ENCODE assay signal across 21 cellular contexts in genomic region chr19:29566496-29567054, GRCh38. TPM values are rescaled to one million over a fixed set of nuclear protein-coding genes. Genes with fewer than 3 reads are reported as not detected.
DNase-seq lines count a peak whose midpoint lies in the region; ATAC-seq and TF ChIP-seq lines count a peak whose summit lies in the region.
"Had no signal": no experiment of that assay in that cellular context is flagged by ENCODE, and none has a peak within 500 bp of the region (broad histone marks: within the 10 kb centered on the region; RNA-seq: fewer than 3 reads in every experiment).

No MANE protein-coding gene starts in this region.

- H3K23ac ChIP-seq in neuronal stem cell (ENCODE audit: low read depth, low read length, poor library complexity): peak overlapping the region; percentile 80

- no CpG with 5 or more reads among the region's 3 CpGs for WGBS in neuronal stem cell (ENCODE audit: extremely low coverage in 2 of 2, insufficient read length in 2 of 2, insufficient replicate concordance in 1 of 2), 2 donors

- H4K8ac ChIP-seq in neuronal stem cell (ENCODE audit: low read depth, low read length): peak overlapping the region; percentile 72

- DNase-seq in activated CD8-positive, alpha-beta memory T cell treated with anti-CD3 and anti-CD28 coated beads for 24 hours: peak; percentile 50
- no peak for DNase-seq in activated CD8-positive, alpha-beta memory T cell treated with anti-CD3 and anti-CD28 coated beads, Interleukin-2, amount 10 ng/mL, durations not matched to agents 7 days and 5 days
- DNase-seq in coronary artery (ENCODE audit: low spot score): peak; percentile 47
- DNase-seq in neuronal stem cell (ENCODE audit: low spot score): no peak
- DNase-seq in omental fat pad (ENCODE audit: low spot score): no peak
- no peak for DNase-seq in uterus
- DNase-seq: 8988T; CD4-positive, alpha-beta memory T cell; DMS153; DMS79; GDM1; GOT3; H9 had no signal

- H3K9me3 Mint-ChIP-seq in activated CD8-positive, alpha-beta memory T cell treated with anti-CD3 and anti-CD28 coated beads, Interleukin-2, amount 10 ng/mL, durations not matched to agents 7 days and 5 days (ENCODE audit: low read depth): no peaks in the 10 kb centered on the region
- H3K9me3 Mint-ChIP-seq: H9 had no signal

- TF ChIP-seq POLR2A in uterus (IDR thresholded peaks at IDR 0.05): no peak

- H3K4ac ChIP-seq in neuronal stem cell (ENCODE audit: low read length): no peak overlapping the region

- intact Hi-C loops in uterus (cut with DNase I; ENCODE audit: low total_unique reads): no loop called here

- no peaks in the 10 kb centered on the region for H3K36me3 ChIP-seq in HEK293 (ENCODE audit: control insufficient read depth in 2 of 2, insufficient read depth in 1 of 2, low read length in 2 of 2)
- H3K36me3 ChIP-seq in neuronal stem cell (replicated peaks in 1 of 2; ENCODE audit: control insufficient read depth in 2 of 2, insufficient read depth in 2 of 2, low read length in 2 of 2): no peaks in the 10 kb centered on the region
- no peaks in the 10 kb centered on the region for H3K36me3 ChIP-seq in uterus
- H3K36me3 ChIP-seq: BLaER1 had no signal

- no peak overlapping the region for H2AFZ ChIP-seq in neuronal stem cell (ENCODE audit: low read length)

- no peaks in the 10 kb centered on the region; the same call in none of the 2 replicates for H3K9me3 ChIP-seq in HEK293 (ENCODE audit: control insufficient read depth, insufficient read depth, low read depth, low read length)
- no peaks in the 10 kb centered on the region for H3K9me3 ChIP-seq in neuronal stem cell (replicated peaks in 1 of 2; ENCODE audit: control insufficient read depth in 2 of 2, insufficient read depth in 1 of 2, low read depth in 1 of 2, low read length in 2 of 2)
- H3K9me3 ChIP-seq in uterus: no peaks in the 10 kb centered on the region
- H3K9me3 ChIP-seq: BLaER1 had no signal

- no peak overlapping the region for H2BK12ac ChIP-seq in neuronal stem cell (ENCODE audit: low read length)

- peak overlapping the region; percentile 51 for H3K18ac ChIP-seq in neuronal stem cell (ENCODE audit: low read length)

- H4K91ac ChIP-seq in neuronal stem cell (ENCODE audit: low read depth, low read length, poor library complexity): no peak overlapping the region

- TF ChIP-seq CTCF in HEK293 (tag by site-specific recombination; IDR thresholded peaks at IDR 0.05) (no peak), coronary artery (IDR thresholded peaks at IDR 0.05) (no peak), omental fat pad (IDR thresholded peaks at IDR 0.05) (no peak), uterus (IDR thresholded peaks at IDR 0.05) (no peak)

- no peak overlapping the region for H2BK5ac ChIP-seq in neuronal stem cell (ENCODE audit: low read length)

- no peak overlapping the region for H3K14ac ChIP-seq in neuronal stem cell (ENCODE audit: low read length)

- H3K27ac Mint-ChIP-seq in activated CD8-positive, alpha-beta memory T cell treated with anti-CD3 and anti-CD28 coated beads, Interleukin-2, amount 10 ng/mL, durations not matched to agents 7 days and 5 days: no peak overlapping the region
- H3K27ac Mint-ChIP-seq: CD4-positive, alpha-beta memory T cell; H9 had no signal

- H3K4me1 ChIP-seq in HEK293 (ENCODE audit: control insufficient read depth, insufficient read depth, low read length) (0 out of 2 replicates have a peak, but pooled peaks cover 6% of the 10 kb centered on the region), neuronal stem cell (ENCODE audit: control insufficient read depth in 2 of 2, insufficient read depth in 1 of 2, low read depth in 1 of 2, low read length in 2 of 2) (peaks cover 0 to 6% of the 10 kb centered on the region in 2 donors), uterus (no peaks in the 10 kb centered on the region)
- H3K4me1 ChIP-seq: BLaER1 had no signal

- CTCF ChIA-PET in activated CD8-positive, alpha-beta memory T cell treated with anti-CD3 and anti-CD28 coated beads, Interleukin-2, amount 10 ng/mL, durations not matched to agents 7 days and 5 days (lab: Charles Lee): no interaction called here
- CTCF ChIA-PET in HEK293 (lab: Yijun Ruan, JAX): interaction anchor here (0.6 to 1.5 kb wide), 2 partner anchors 9 to 14 kb away, joined by 3 to 9 read pairs; no protein-coding TSS in a partner anchor

- no peak overlapping the region for H2BK15ac ChIP-seq in neuronal stem cell (ENCODE audit: low read length)

- H3K27me3 ChIP-seq in neuronal stem cell (ENCODE audit: control insufficient read depth in 3 of 3, insufficient read depth in 3 of 3, low read depth in 1 of 3, low read length in 3 of 3) (peaks cover 0 to 43% (median 0%) of the 10 kb centered on the region in 3 experiments), uterus (peaks cover 0 to 3% of the 10 kb centered on the region in 2 donors)
- H3K27me3 ChIP-seq: BLaER1 had no signal

- POLR2A ChIA-PET in HEK293 (lab: Yijun Ruan, JAX): no interaction called here

- no peaks in the 10 kb centered on the region for H3K79me1 ChIP-seq in neuronal stem cell (ENCODE audit: low read depth, low read length)

- peaks cover 38% of the 10 kb centered on the region for H3K27me3 Mint-ChIP-seq in activated CD8-positive, alpha-beta memory T cell treated with anti-CD3 and anti-CD28 coated beads, Interleukin-2, amount 10 ng/mL, durations not matched to agents 7 days and 5 days

- no peak overlapping the region for H3K4me3 Mint-ChIP-seq in activated CD8-positive, alpha-beta memory T cell treated with anti-CD3 and anti-CD28 coated beads, Interleukin-2, amount 10 ng/mL, durations not matched to agents 7 days and 5 days
- H3K4me3 Mint-ChIP-seq: CD14-positive monocyte; CD4-positive, alpha-beta memory T cell; H9 had no signal

- H3K9ac ChIP-seq in neuronal stem cell (ENCODE audit: low read depth, low read length, poor library complexity): peak overlapping the region; percentile 50
- H3K9ac ChIP-seq: BLaER1 had no signal

- peaks cover 7% of the 10 kb centered on the region for H3K4me1 Mint-ChIP-seq in activated CD8-positive, alpha-beta memory T cell treated with anti-CD3 and anti-CD28 coated beads, Interleukin-2, amount 10 ng/mL, durations not matched to agents 7 days and 5 days
- H3K4me1 Mint-ChIP-seq: CD14-positive monocyte had no signal

- H3K4me3 ChIP-seq in HEK293 (ENCODE audit: low read depth, low read length): no peak overlapping the region
- no peak overlapping the region for H3K4me3 ChIP-seq in coronary artery
- no peak overlapping the region for H3K4me3 ChIP-seq in neuronal stem cell (ENCODE audit: low read length in 2 of 2)
- no peak overlapping the region for H3K4me3 ChIP-seq in uterus
- H3K4me3 ChIP-seq: BLaER1 had no signal

- H2AK5ac ChIP-seq in neuronal stem cell (ENCODE audit: low read depth, low read length): no peak overlapping the region

- no peak overlapping the region for H2BK120ac ChIP-seq in neuronal stem cell (ENCODE audit: low read depth, low read length)

- no peak for ATAC-seq in activated CD8-positive, alpha-beta memory T cell treated with anti-CD3 and anti-CD28 coated beads, Interleukin-2, amount 10 ng/mL, durations not matched to agents 7 days and 5 days
- ATAC-seq in omental fat pad (ENCODE audit: low FRiP score): no peak
- ATAC-seq in HG02642 (IDR thresholded peaks at IDR 0.05; ENCODE audit: poor library complexity, unreplicated experiment): no peak

- no peak overlapping the region for H3K27ac ChIP-seq in HEK293 (ENCODE audit: extremely low read depth, low read depth, low read length)
- H3K27ac ChIP-seq in coronary artery: no peak overlapping the region
- H3K27ac ChIP-seq in neuronal stem cell (replicated peaks; ENCODE audit: low read length): no peak overlapping the region
- H3K27ac ChIP-seq in uterus: no peak overlapping the region
- H3K27ac ChIP-seq: BLaER1 had no signal

- no peaks in the 10 kb centered on the region for H3K36me3 Mint-ChIP-seq in activated CD8-positive, alpha-beta memory T cell treated with anti-CD3 and anti-CD28 coated beads, Interleukin-2, amount 10 ng/mL, durations not matched to agents 7 days and 5 days
- H3K36me3 Mint-ChIP-seq: CD14-positive monocyte; CD4-positive, alpha-beta memory T cell had no signal

- H3K4me2 ChIP-seq in neuronal stem cell (ENCODE audit: insufficient read depth, low read length, poor library complexity, severe bottlenecking): no peak overlapping the region
- H3K4me2 ChIP-seq: BLaER1 had no signal

TF ChIP-seq in HEK293, 187 proteins besides CTCF, POLR2A, EP300 and RAD21 (continues in another document):
- TF ChIP-seq KLF10 (tag by site-specific recombination; IDR thresholded peaks at IDR 0.05) (no peak), ZEB2 (tag by site-specific recombination; IDR thresholded peaks at IDR 0.05) (peak; percentile 49), ZNF830 (tag by site-specific recombination; IDR thresholded peaks at IDR 0.05; ENCODE audit: low read depth) (no peak), ZBTB1 (tag by site-specific recombination; IDR thresholded peaks at IDR 0.05) (no peak), ZNF266 (tag by site-specific recombination; IDR thresholded peaks at IDR 0.05; ENCODE audit: low read depth) (no peak), ZNF707 (tag by site-specific recombination; IDR thresholded peaks at IDR 0.05) (no peak), ZNF2 (tag by site-specific recombination; IDR thresholded peaks at IDR 0.05) (no peak), ZNF18 (tag by site-specific recombination; IDR thresholded peaks at IDR 0.05) (peak; percentile 67; the same call in 1 of the 2 replicates), ZNF184 (tag by site-specific recombination; IDR thresholded peaks at IDR 0.05) (no peak), ZNF211 (tag by site-specific recombination; IDR thresholded peaks at IDR 0.05; ENCODE audit: low read depth) (no peak)

RNA-seq across cellular contexts. Expression of gene POP4, which starts 39.5 kb away (rescaled TPM):
- 100 to 1,000 TPM in 1 of 2 experiments, 10 to 100 TPM in 1; 96.6 to 106 TPM for total RNA-seq in activated CD8-positive, alpha-beta memory T cell treated with anti-CD3 and anti-CD28 coated beads, Interleukin-2, amount 10 ng/mL, durations not matched to agents 7 days and 5 days
- polyA plus RNA-seq in neuronal stem cell (2013, experiment 1 of 2): 56.9 TPM
- 56.6 TPM for polyA plus RNA-seq in neuronal stem cell (2013, experiment 2 of 2)
- total RNA-seq in omental fat pad (10 to 100 TPM; 52.9 to 62.4 (median 55.0) TPM), uterus (10 to 100 TPM; 10.3 to 54.0 (median 36.4) TPM)

RNA-seq across cellular contexts. Expression of gene VSTM2B, which starts 40.8 kb away (rescaled TPM):
- total RNA-seq in activated CD8-positive, alpha-beta memory T cell treated with anti-CD3 and anti-CD28 coated beads, Interleukin-2, amount 10 ng/mL, durations not matched to agents 7 days and 5 days: not detected
- 2.1 TPM for polyA plus RNA-seq in neuronal stem cell (2013, experiment 1 of 2)
- 2.2 TPM for polyA plus RNA-seq in neuronal stem cell (2013, experiment 2 of 2)
- total RNA-seq in omental fat pad (not detected), uterus (not detected)
- total RNA-seq: A673; CD4-positive, alpha-beta memory T cell; Daoy; HT-29 had no signal
- polyA plus RNA-seq: AG04450; CD14-positive monocyte; CD4-positive, alpha-beta memory T cell had no signal

Comparison
In these comparisons a context has a peak if more than half of its experiments do, and no peak if none do; other contexts are left out.
1. DNase-seq: peak in activated CD8-positive, alpha-beta memory T cell treated with anti-CD3 and anti-CD28 coated beads for 24 hours (single experiment) and coronary artery (single experiment); none in activated CD8-positive, alpha-beta memory T cell treated with anti-CD3 and anti-CD28 coated beads, Interleukin-2, amount 10 ng/mL, durations not matched to agents 7 days and 5 days (single experiment), neuronal stem cell (single experiment), omental fat pad (single experiment) and uterus (0 of 2).